8 cellular contexts compared by ENCODE assay signal in the genomic region with DNA sequence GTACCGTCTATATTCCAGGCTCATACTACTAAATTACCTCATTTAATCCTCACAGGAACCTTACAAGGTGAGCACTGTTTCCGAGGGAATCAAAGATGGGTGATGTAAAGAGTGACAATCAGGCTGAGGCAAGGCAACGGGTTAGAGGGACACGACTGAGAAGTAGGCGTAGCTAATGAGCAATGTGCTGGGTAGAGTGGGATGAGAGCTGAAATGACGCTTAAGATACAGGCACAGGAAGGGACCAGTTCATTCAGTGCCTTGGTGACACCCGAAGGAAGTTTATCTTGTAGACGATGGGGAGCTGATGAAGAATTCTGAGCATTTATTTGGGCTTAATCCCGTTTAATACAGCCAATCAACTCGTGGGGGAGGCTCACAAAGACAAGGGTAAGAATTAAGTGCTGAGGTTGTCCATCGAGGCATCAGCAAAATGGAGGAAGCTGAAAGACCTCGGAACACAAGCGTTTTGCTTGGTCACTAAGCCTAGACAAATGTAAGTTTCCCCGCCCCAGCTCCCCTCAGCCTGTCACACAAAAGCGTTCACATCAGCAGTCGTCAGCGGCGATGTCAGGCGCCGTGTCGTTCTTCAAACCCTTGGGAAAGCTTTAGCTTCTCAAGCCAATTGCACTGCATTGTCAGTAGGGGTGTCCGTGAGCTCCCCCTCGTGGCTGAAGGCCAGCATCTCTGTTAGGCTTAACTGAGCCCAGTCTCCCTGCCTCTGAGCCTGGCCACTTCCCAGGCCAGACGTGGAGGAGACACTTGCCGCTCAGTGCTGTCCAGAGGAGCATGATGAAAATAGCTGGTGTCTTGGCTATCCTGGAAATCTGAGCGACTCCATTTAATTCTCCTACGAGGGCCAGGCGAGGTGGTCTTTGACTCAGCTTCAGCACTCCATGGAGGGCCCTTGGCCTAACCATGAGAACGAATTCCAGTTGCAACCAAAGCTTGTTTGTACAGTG.
DNase-seq lines count a peak whose midpoint lies in the region; ATAC-seq and TF ChIP-seq lines count a peak whose summit lies in the region.

No MANE protein-coding gene starts in this region.

- no TSS peak for BruUV-seq in Caco-2 (replicated peaks; lab: Mats Ljungman, UMichigan)

- no peaks in the 10 kb centered on the region for H3K27me3 Mint-ChIP-seq in Caco-2 (ENCODE audit: insufficient read depth, unreplicated experiment)
- no peaks in the 10 kb centered on the region for H3K27me3 Mint-ChIP-seq in activated CD8-positive, alpha-beta T cell treated with anti-CD3 and anti-CD28 coated beads, Interleukin-2, amount 10 ng/mL, durations not matched to agents 7 days and 5 days (ENCODE audit: low read depth)

- H3K27ac ChIP-seq in epithelial cell of prostate, result no peak overlapping the region

- POLR2A ChIA-PET in Caco-2 (lab: Charles Lee), result no interaction called here
- POLR2A ChIA-PET in activated CD8-positive, alpha-beta T cell treated with anti-CD3 and anti-CD28 coated beads, Interleukin-2, amount 10 ng/mL, durations not matched to agents 7 days and 5 days (lab: Charles Lee), result interaction anchor here (0.6 kb wide), 1 partner anchor 1507 kb away, joined by 3 read pairs; no protein-coding TSS in a partner anchor

- ATAC-seq in HG03575 (IDR thresholded peaks at IDR 0.05; ENCODE audit: extremely low read depth, insufficient number of reproducible peaks, low FRiP score, unreplicated experiment), result peak; percentile 91
- ATAC-seq in activated CD8-positive, alpha-beta T cell treated with anti-CD3 and anti-CD28 coated beads, Interleukin-2, amount 10 ng/mL, durations not matched to agents 7 days and 5 days, result peak; percentile 94
- peak; percentile 77 for ATAC-seq in stimulated activated effector memory CD8-positive, alpha-beta T cell treated with anti-CD3 and anti-CD28 coated beads, Interleukin-12 subunit alpha, Interleukin-12 subunit beta, amount 100 ng/mL, for 72 hours

- TF ChIP-seq CTCF in Caco-2 (IDR thresholded peaks at IDR 0.05; ENCODE audit: insufficient read depth in 1 of 2, low read depth in 1 of 2, low read length in 1 of 2, severe bottlenecking in 1 of 2, unreplicated experiment in 1 of 2), result peak; percentile 89 to 94
- peak; percentile 87 for TF ChIP-seq CTCF in GM20000 (IDR thresholded peaks at IDR 0.05; ENCODE audit: extremely low read depth, missing control alignments)

- no peak overlapping the region for H3K4me3 Mint-ChIP-seq in Caco-2 (ENCODE audit: unreplicated experiment)
- H3K4me3 Mint-ChIP-seq in activated CD8-positive, alpha-beta T cell treated with anti-CD3 and anti-CD28 coated beads, Interleukin-2, amount 10 ng/mL, durations not matched to agents 7 days and 5 days, result no peak overlapping the region
- no peak overlapping the region for H3K4me3 Mint-ChIP-seq in stimulated activated effector memory CD8-positive, alpha-beta T cell treated with anti-CD3 and anti-CD28 coated beads, Interleukin-12 subunit alpha, Interleukin-12 subunit beta, amount 100 ng/mL, for 72 hours

- H3K27ac Mint-ChIP-seq in Caco-2 (ENCODE audit: unreplicated experiment), result no peak overlapping the region
- no peak overlapping the region for H3K27ac Mint-ChIP-seq in activated CD8-positive, alpha-beta T cell treated with anti-CD3 and anti-CD28 coated beads, Interleukin-2, amount 10 ng/mL, durations not matched to agents 7 days and 5 days
- no peak overlapping the region for H3K27ac Mint-ChIP-seq in stimulated activated effector memory CD8-positive, alpha-beta T cell treated with anti-CD3 and anti-CD28 coated beads, Interleukin-12 subunit alpha, Interleukin-12 subunit beta, amount 100 ng/mL, for 72 hours

- H3K27me3 ChIP-seq in Caco-2 (replicated peaks; ENCODE audit: control insufficient read depth, insufficient read depth, low read length), result no peaks in the 10 kb centered on the region

- no peaks in the 10 kb centered on the region for H3K9me3 ChIP-seq in Caco-2

- H3K4me1 Mint-ChIP-seq in Caco-2 (ENCODE audit: low read depth, unreplicated experiment), result no peaks in the 10 kb centered on the region
- H3K4me1 Mint-ChIP-seq in activated CD8-positive, alpha-beta T cell treated with anti-CD3 and anti-CD28 coated beads, Interleukin-2, amount 10 ng/mL, durations not matched to agents 7 days and 5 days (ENCODE audit: low read depth), result no peaks in the 10 kb centered on the region
- no peaks in the 10 kb centered on the region for H3K4me1 Mint-ChIP-seq in stimulated activated effector memory CD8-positive, alpha-beta T cell treated with anti-CD3 and anti-CD28 coated beads, Interleukin-12 subunit alpha, Interleukin-12 subunit beta, amount 100 ng/mL, for 72 hours

- H3K4me3 ChIP-seq in Caco-2 (ENCODE audit: low read depth, low read length), result no peak overlapping the region

- DNase-seq in Caco-2 (peak; percentile 75 to 80), GM20000 (ENCODE audit: low spot score) (peak; percentile 68), NCI-H748 treated with DMSO at 0.1 percent for 48 hours (lab: John Stamatoyannopoulos, UW) (peak; percentile 93), epithelial cell of prostate (ENCODE audit: low read depth, low spot score) (peak; percentile 3), mucosa of gallbladder (ENCODE audit: low spot score) (peak; percentile 78)
- peak; percentile 68 for DNase-seq in activated CD8-positive, alpha-beta T cell treated with anti-CD3 and anti-CD28 coated beads, Interleukin-2, amount 10 ng/mL, durations not matched to agents 7 days and 5 days
- DNase-seq in stimulated activated effector memory CD8-positive, alpha-beta T cell treated with anti-CD3 and anti-CD28 coated beads, Interleukin-12 subunit alpha, Interleukin-12 subunit beta, amount 100 ng/mL, for 72 hours (ENCODE audit: low spot score in 2 of 2), result peak; percentile 20 to 71

- no peaks in the 10 kb centered on the region for H3K36me3 ChIP-seq in Caco-2 (ENCODE audit: control insufficient read depth, insufficient read depth, low read length)

- intact Hi-C loops in Caco-2 (cut with micrococcal nuclease; ENCODE audit: unreplicated experiment), result loop anchor here (1.0 to 10.0 kb wide), 2 partner anchors 146 to 173 kb away; no protein-coding TSS in a partner anchor

- CTCF ChIA-PET in Caco-2 (lab: Charles Lee), result interaction anchor here (0.6 to 1.9 kb wide), 12 partner anchors 11 to 1519 kb away, joined by 3 to 17 read pairs (median 4); no protein-coding TSS in a partner anchor
- CTCF ChIA-PET in activated CD8-positive, alpha-beta T cell treated with anti-CD3 and anti-CD28 coated beads, Interleukin-2, amount 10 ng/mL, durations not matched to agents 7 days and 5 days (lab: Charles Lee), result interaction anchor here (0.6 to 3.9 kb wide), 29 partner anchors 8 to 1514 kb away, joined by 3 to 37 read pairs (median 4); no protein-coding TSS in a partner anchor

- no peaks in the 10 kb centered on the region for H3K4me1 ChIP-seq in Caco-2

- H3K9me3 Mint-ChIP-seq in Caco-2 (ENCODE audit: unreplicated experiment), result no peaks in the 10 kb centered on the region
- no peaks in the 10 kb centered on the region for H3K9me3 Mint-ChIP-seq in activated CD8-positive, alpha-beta T cell treated with anti-CD3 and anti-CD28 coated beads, Interleukin-2, amount 10 ng/mL, durations not matched to agents 7 days and 5 days (ENCODE audit: insufficient read depth)
- peaks cover 9% of the 10 kb centered on the region for H3K9me3 Mint-ChIP-seq in stimulated activated effector memory CD8-positive, alpha-beta T cell treated with anti-CD3 and anti-CD28 coated beads, Interleukin-12 subunit alpha, Interleukin-12 subunit beta, amount 100 ng/mL, for 72 hours

- H3K36me3 Mint-ChIP-seq in Caco-2 (ENCODE audit: insufficient read depth, unreplicated experiment), result no peaks in the 10 kb centered on the region
- H3K36me3 Mint-ChIP-seq in activated CD8-positive, alpha-beta T cell treated with anti-CD3 and anti-CD28 coated beads, Interleukin-2, amount 10 ng/mL, durations not matched to agents 7 days and 5 days (ENCODE audit: low read depth), result no peaks in the 10 kb centered on the region
- no peaks in the 10 kb centered on the region for H3K36me3 Mint-ChIP-seq in stimulated activated effector memory CD8-positive, alpha-beta T cell treated with anti-CD3 and anti-CD28 coated beads, Interleukin-12 subunit alpha, Interleukin-12 subunit beta, amount 100 ng/mL, for 72 hours

Comparison
In these comparisons a context has a peak if more than half of its experiments do, and no peak if none do; other contexts are left out.
1. DNase-seq: peak in every context shown above with its lines; median percentile 93 in NCI-H748 treated with DMSO at 0.1 percent for 48 hours; 78 in mucosa of gallbladder; 78 in Caco-2; 68 in GM20000; 68 in activated CD8-positive, alpha-beta T cell treated with anti-CD3 and anti-CD28 coated beads, Interleukin-2, amount 10 ng/mL, durations not matched to agents 7 days and 5 days; 46 in stimulated activated effector memory CD8-positive, alpha-beta T cell treated with anti-CD3 and anti-CD28 coated beads, Interleukin-12 subunit alpha, Interleukin-12 subunit beta, amount 100 ng/mL, for 72 hours; 3 in epithelial cell of prostate.